In genomic region chr7:134986363-134987231, GRCh38 we compare ENCODE assay signal across 8 cellular contexts. TPM values are rescaled to one million over a fixed set of nuclear protein-coding genes. Genes with fewer than 3 reads are reported as not detected.
DNase-seq lines count a peak whose midpoint lies in the region; ATAC-seq and TF ChIP-seq lines count a peak whose summit lies in the region.

Gene AGBL3 (plus strand): TSS chr7:134986508. CDS start chr7:134987934, 1,426 bp downstream.

- H3K4me3 ChIP-seq in GM23338 (peak within 1 kb of the TSS; percentile 61), fibroblast of the aortic adventitia (ENCODE audit: low read depth, low read length) (peak within 1 kb of the TSS; percentile 87)

- peak within 1 kb of the TSS; percentile 87 for H3K4me2 ChIP-seq in GM23338

- H3K27ac Mint-ChIP-seq in GM23338 (peak within 1 kb of the TSS; percentile 98), nephron (peak within 1 kb of the TSS; percentile 95 to 98 (median 95))
- H3K27ac Mint-ChIP-seq in stimulated activated naive CD8-positive, alpha-beta T cell treated with anti-CD3 and anti-CD28 coated beads, Interleukin-15, Interleukin-2, amounts not matched to agents 100 ng/mL and 50 ng/mL, for 24 hours: peak within 1 kb of the TSS; percentile 98

- H3K27me3 Mint-ChIP-seq in GM23338 (ENCODE audit: insufficient read depth, low read depth, poor library complexity): peaks cover 4% of the 10 kb centered on the region
- H3K27me3 Mint-ChIP-seq in nephron (ENCODE audit: low read depth): no peaks in the 10 kb centered on the region
- no peaks in the 10 kb centered on the region for H3K27me3 Mint-ChIP-seq in stimulated activated naive CD8-positive, alpha-beta T cell treated with anti-CD3 and anti-CD28 coated beads, Interleukin-15, Interleukin-2, amounts not matched to agents 100 ng/mL and 50 ng/mL, for 24 hours

- H3K79me2 ChIP-seq in GM23338 (replicated peaks; ENCODE audit: insufficient read depth): peaks cover 11% of the 10 kb centered on the region

- H3K4me3 Mint-ChIP-seq in GM23338 (peak within 1 kb of the TSS; percentile 95), nephron (peak within 1 kb of the TSS; percentile 95 to 99 (median 95))
- H3K4me3 Mint-ChIP-seq in stimulated activated naive CD8-positive, alpha-beta T cell treated with anti-CD3 and anti-CD28 coated beads, Interleukin-15, Interleukin-2, amounts not matched to agents 100 ng/mL and 50 ng/mL, for 24 hours: peak within 1 kb of the TSS; percentile 98

- H2AFZ ChIP-seq in GM23338: peak within 1 kb of the TSS; percentile 85

- H3K4me1 Mint-ChIP-seq in GM23338 (peaks cover 11% of the 10 kb centered on the region; the same call in 2 of the 3 replicates), nephron (peaks cover 49% of the 10 kb centered on the region)
- H3K4me1 Mint-ChIP-seq in stimulated activated naive CD8-positive, alpha-beta T cell treated with anti-CD3 and anti-CD28 coated beads, Interleukin-15, Interleukin-2, amounts not matched to agents 100 ng/mL and 50 ng/mL, for 24 hours (ENCODE audit: low read depth): peaks cover 53% of the 10 kb centered on the region

- no peaks in the 10 kb centered on the region for H4K20me1 ChIP-seq in GM23338 (replicated peaks; ENCODE audit: insufficient read depth)

- H3K27me3 ChIP-seq in GM23338 (ENCODE audit: insufficient read depth): no peaks in the 10 kb centered on the region

- no peaks in the 10 kb centered on the region for H3K9me2 ChIP-seq in GM23338 (ENCODE audit: insufficient read depth)

- H3K36me3 Mint-ChIP-seq in GM23338 (ENCODE audit: low read depth): peaks cover 6% of the 10 kb centered on the region; the same call in 2 of the 3 replicates
- peaks cover 21% of the 10 kb centered on the region for H3K36me3 Mint-ChIP-seq in nephron (ENCODE audit: low read depth)
- H3K36me3 Mint-ChIP-seq in stimulated activated naive CD8-positive, alpha-beta T cell treated with anti-CD3 and anti-CD28 coated beads, Interleukin-15, Interleukin-2, amounts not matched to agents 100 ng/mL and 50 ng/mL, for 24 hours (ENCODE audit: low read depth): peaks cover 31% of the 10 kb centered on the region

- H3K4me1 ChIP-seq in GM23338 (ENCODE audit: insufficient read depth): peaks cover 10% of the 10 kb centered on the region

- peak; percentile 59 to 68 for TF ChIP-seq CTCF in GM23338 (conservative IDR thresholded peaks at IDR 0.05; ENCODE audit: low read depth in 2 of 2)
- TF ChIP-seq CTCF in fibroblast of the aortic adventitia (IDR thresholded peaks at IDR 0.05; ENCODE audit: insufficient read depth, low read length): peak; percentile 68
- TF ChIP-seq CTCF in nephron (IDR thresholded peaks at IDR 0.05; ENCODE audit: unreplicated experiment in 3 of 3): peak; percentile 50 to 61 (median 56)

- no peaks in the 10 kb centered on the region for H3F3A ChIP-seq in GM23338 (replicated peaks; ENCODE audit: low read depth)

- H3K9me3 Mint-ChIP-seq in GM23338: no peaks in the 10 kb centered on the region; the same call in 2 of the 3 replicates
- H3K9me3 Mint-ChIP-seq in nephron: peaks cover 2% of the 10 kb centered on the region
- H3K9me3 Mint-ChIP-seq in stimulated activated naive CD8-positive, alpha-beta T cell treated with anti-CD3 and anti-CD28 coated beads, Interleukin-15, Interleukin-2, amounts not matched to agents 100 ng/mL and 50 ng/mL, for 24 hours: no peaks in the 10 kb centered on the region

- H3K27ac ChIP-seq in GM23338 (ENCODE audit: low read depth): no peak within 1 kb of the TSS

- peaks cover 11% of the 10 kb centered on the region; the same call in 1 of the 2 replicates for H3K36me3 ChIP-seq in GM23338 (ENCODE audit: insufficient read depth)

- peak; percentile 98 for ATAC-seq in GM23338

- DNase-seq in EL: peak; percentile 96
- peak; percentile 98 for DNase-seq in GM23338 (ENCODE audit: low spot score)
- DNase-seq in LHCN-M2 (ENCODE audit: low read depth): peak; percentile 97
- peak; percentile 96 for DNase-seq in RPMI7951 (ENCODE audit: low read depth)
- peak; percentile 75 for DNase-seq in activated T-helper 9 cell treated with anti-CD3 and anti-CD28 coated beads, Interleukin-2, amount 50 U/mL, for 16 hours (ENCODE audit: low read depth)
- DNase-seq in fibroblast of the aortic adventitia (ENCODE audit: low read depth): peak; percentile 97

TF ChIP-seq in GM23338, 12 proteins besides CTCF, POLR2A, EP300 and RAD21 (continues in another document):
- TF ChIP-seq REST (IDR thresholded peaks at IDR 0.05; ENCODE audit: unreplicated experiment) (no peak), ZNF331 (CRISPR knock-in tag; IDR thresholded peaks at IDR 0.05; ENCODE audit: low read depth) (no peak), EZH2 (IDR thresholded peaks at IDR 0.05; ENCODE audit: low read depth, unreplicated experiment) (no peak), POLR2AphosphoS5 (IDR thresholded peaks at IDR 0.05; ENCODE audit: low read depth) (peak; percentile 75), ETS1 (IDR thresholded peaks at IDR 0.05) (peak; percentile 35; the same call in 1 of the 2 replicates), CREB1 (CRISPR knock-in tag; IDR thresholded peaks at IDR 0.05; ENCODE audit: low read depth) (peak; percentile 38; the same call in 1 of the 2 replicates), EZH2phosphoT487 (IDR thresholded peaks at IDR 0.05; ENCODE audit: unreplicated experiment) (no peak)

RNA-seq across cellular contexts. Expression of gene AGBL3, which starts in this region (rescaled TPM):
- 3.2 and 4.5 TPM in 2 replicates for total RNA-seq in GM23338 (2014; rRNA removed; shearing (Covaris generic))
- polyA plus RNA-seq in GM23338 (2016; fragmentation: Nextera tagmentation; extraction: Ambion mirVana): 5.6 and 5.9 TPM in 2 replicates
- total RNA-seq in LHCN-M2 (2014; rRNA removed) (0.38 and 1.0 TPM in 2 replicates), fibroblast of the aortic adventitia (ENCODE audit: low replicate concordance) (0.41 and 2.9 TPM in 2 replicates)
- polyA plus RNA-seq in LHCN-M2 (2012): 0.86 TPM
- total RNA-seq in RPMI7951 (2014; rRNA removed; shearing (Covaris generic)): 0.98 and 3.5 TPM in 2 replicates
